22 cellular contexts compared by ENCODE assay signal in genomic region chr10:132985546-132985900, GRCh38. TPM values are rescaled to one million over a fixed set of nuclear protein-coding genes. Genes with fewer than 3 reads are reported as not detected.
"Had no signal": no experiment of that assay in that cellular context is flagged by ENCODE, and none has a peak within 500 bp of the region (broad histone marks: within the 10 kb centered on the region; RNA-seq: fewer than 3 reads in every experiment).

No MANE protein-coding gene starts in this region.

- H3K4me3 ChIP-seq: heart right ventricle, hepatocyte, left lung, lung, ovary, prostate gland, skin epidermis, suprapubic skin, thoracic aorta, tibial artery, vagina had no signal

- H3K4me1 Mint-ChIP-seq: mesothelial cell of epicardium; naive B cell; natural killer cell; stimulated activated memory B cell treated with anti-CD40 and anti-IgM and Interleukin-4, amounts not matched to agents 10 μg/mL and 1 μg/mL and 100 μg/mL, for 72 hours had no signal

- DNase-seq: heart right ventricle; kidney glomerular epithelial cell; left colon; naive B cell; natural killer cell; nephron progenitor cell; ovary; stimulated activated CD4-positive, alpha-beta T cell treated with anti-CD3 and anti-CD28 coated beads, Interleukin-4, amount 100 ng/mL, for 24 hours; stimulated activated naive CD4-positive, alpha-beta T cell treated with Interleukin-2 at 50 U/mL for 16 hours; tibial artery had no signal

- H3K79me2 ChIP-seq: hepatocyte had no signal

- H3K9me3 Mint-ChIP-seq: mesothelial cell of epicardium; naive B cell; natural killer cell; nephron progenitor cell; stimulated activated memory B cell treated with anti-CD40 and anti-IgM and Interleukin-4, amounts not matched to agents 10 μg/mL and 1 μg/mL and 100 μg/mL, for 72 hours; type B pancreatic cell had no signal

- H3K36me3 ChIP-seq: heart right ventricle, left lung, ovary, prostate gland, suprapubic skin, thoracic aorta, tibial artery, vagina had no signal

- H3K9me3 ChIP-seq: heart right ventricle, left lung, ovary, prostate gland, suprapubic skin, thoracic aorta, tibial artery, vagina had no signal

- H3K4me1 ChIP-seq: left lung, prostate gland, suprapubic skin, vagina had no signal

- H3K36me3 Mint-ChIP-seq: mesothelial cell of epicardium; naive B cell; natural killer cell; stimulated activated memory B cell treated with anti-CD40 and anti-IgM and Interleukin-4, amounts not matched to agents 10 μg/mL and 1 μg/mL and 100 μg/mL, for 72 hours; type B pancreatic cell had no signal

- H3K4me3 Mint-ChIP-seq: mesothelial cell of epicardium; natural killer cell; nephron progenitor cell; stimulated activated memory B cell treated with anti-CD40 and anti-IgM and Interleukin-4, amounts not matched to agents 10 μg/mL and 1 μg/mL and 100 μg/mL, for 72 hours; type B pancreatic cell had no signal

- H3K27me3 ChIP-seq: ovary, vagina had no signal

- H2AFZ ChIP-seq: hepatocyte had no signal

- H3K27ac Mint-ChIP-seq: mesothelial cell of epicardium; natural killer cell; nephron progenitor cell; stimulated activated memory B cell treated with anti-CD40 and anti-IgM and Interleukin-4, amounts not matched to agents 10 μg/mL and 1 μg/mL and 100 μg/mL, for 72 hours; type B pancreatic cell had no signal

- H3K4me2 ChIP-seq: hepatocyte had no signal

- ATAC-seq: left colon; left lung; natural killer cell; stimulated activated memory B cell treated with anti-CD40 and anti-IgM and Interleukin-4, amounts not matched to agents 10 μg/mL and 1 μg/mL and 100 μg/mL, for 72 hours had no signal

- H3K27ac ChIP-seq: heart right ventricle, hepatocyte, left lung, ovary, prostate gland, skin epidermis, suprapubic skin, thoracic aorta, tibial artery, vagina had no signal

RNA-seq across cellular contexts. Expression of gene CFAP46, which starts 43.2 kb away (rescaled TPM):
- total RNA-seq: subcutaneous adipose tissue, thoracic aorta, vagina had no signal
